9 cellular contexts compared by ENCODE assay signal in the genomic region with DNA sequence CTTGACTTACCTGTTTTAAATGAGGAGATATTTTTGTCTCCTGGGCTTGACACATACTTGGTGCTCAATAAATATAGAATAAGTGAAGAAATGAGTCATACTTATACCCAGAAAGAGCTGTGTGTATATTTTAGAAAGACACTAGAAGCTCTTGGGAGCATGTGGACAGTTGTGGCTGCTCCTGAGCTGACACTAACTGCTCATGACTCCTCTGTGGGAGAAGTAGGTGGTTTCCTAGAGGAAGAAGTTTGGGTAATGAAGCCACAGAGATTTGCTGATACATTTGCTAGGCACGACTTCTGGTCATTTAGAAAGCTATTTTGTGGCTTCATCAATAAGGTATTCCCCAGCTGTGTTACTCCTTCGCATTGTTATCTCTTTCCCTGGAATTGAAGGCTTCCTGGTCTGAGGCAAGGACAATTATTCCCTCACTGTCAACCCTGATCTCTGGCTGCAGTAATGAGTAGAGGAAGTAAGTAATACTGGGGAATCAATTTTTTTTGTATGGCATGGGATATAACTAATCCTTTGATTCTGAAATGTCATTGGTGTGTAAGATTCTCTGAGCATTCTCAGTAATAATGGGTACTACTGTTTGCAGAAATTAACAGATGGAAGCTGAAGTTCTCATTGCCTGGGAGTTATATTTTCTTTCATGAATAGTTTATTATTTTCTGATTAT.
DNase-seq lines count a peak whose midpoint lies in the region; ATAC-seq and TF ChIP-seq lines count a peak whose summit lies in the region.
"Had no signal": no experiment of that assay in that cellular context is flagged by ENCODE, and none has a peak within 500 bp of the region (broad histone marks: within the 10 kb centered on the region; RNA-seq: fewer than 3 reads in every experiment).

No MANE protein-coding gene starts in this region.

- H3K27me3 ChIP-seq in left ventricle myocardium inferior (ENCODE audit: low read depth): no peaks in the 10 kb centered on the region

- ATAC-seq in GM18499 (IDR thresholded peaks at IDR 0.05; ENCODE audit: insufficient read depth, unreplicated experiment) (peak; percentile 92), GM21786 (IDR thresholded peaks at IDR 0.05; ENCODE audit: unreplicated experiment) (peak; percentile 84)

- peaks cover 11% of the 10 kb centered on the region for H3K4me1 ChIP-seq in left ventricle myocardium inferior

- TF ChIP-seq CTCF in left ventricle myocardium inferior (IDR thresholded peaks at IDR 0.05; ENCODE audit: borderline replicate concordance): no peak

- DNase-seq in HT1080 (ENCODE audit: low read depth) (peak; percentile 99), glomerular visceral epithelial cell (ENCODE audit: extremely low spot score) (peak; percentile 96), dedifferentiated amniotic fluid mesenchymal stem cell (ENCODE audit: extremely low spot score) (no peak), left ventricle myocardium inferior (no peak), caudate nucleus (lab: John Stamatoyannopoulos, UW) (no peak)
- DNase-seq in stimulated activated CD4-positive, alpha-beta T cell treated with anti-CD3 and anti-CD28 coated beads, Interleukin-4, amount 100 ng/mL, for 1 hour: no peak
- DNase-seq: activated CD4-positive, alpha-beta T cell treated with anti-CD3 and anti-CD28 coated beads, Interleukin-2, amount 50 U/mL, for 4 hours had no signal

- H3K27ac ChIP-seq in left ventricle myocardium inferior (replicated peaks): no peak overlapping the region
- H3K27ac ChIP-seq in caudate nucleus (ENCODE audit: low read depth, low read length): no peak overlapping the region

- no peaks in the 10 kb centered on the region for H3K36me3 ChIP-seq in left ventricle myocardium inferior

- intact Hi-C loops in left ventricle myocardium inferior (cut with micrococcal nuclease): no loop called here

- no peak overlapping the region for H3K4me3 ChIP-seq in left ventricle myocardium inferior

- no peaks in the 10 kb centered on the region for H3K9me3 ChIP-seq in left ventricle myocardium inferior (replicated peaks)

Comparison
In these comparisons a context has a peak if more than half of its experiments do, and no peak if none do; other contexts are left out.
1. DNase-seq: peak in HT1080 (single experiment) and glomerular visceral epithelial cell (single experiment); none in dedifferentiated amniotic fluid mesenchymal stem cell (single experiment), left ventricle myocardium inferior (single experiment), stimulated activated CD4-positive, alpha-beta T cell treated with anti-CD3 and anti-CD28 coated beads, Interleukin-4, amount 100 ng/mL, for 1 hour (single experiment) and caudate nucleus (0 of 61).